ENCODE assay signal across 18 cellular contexts in the genomic region with DNA sequence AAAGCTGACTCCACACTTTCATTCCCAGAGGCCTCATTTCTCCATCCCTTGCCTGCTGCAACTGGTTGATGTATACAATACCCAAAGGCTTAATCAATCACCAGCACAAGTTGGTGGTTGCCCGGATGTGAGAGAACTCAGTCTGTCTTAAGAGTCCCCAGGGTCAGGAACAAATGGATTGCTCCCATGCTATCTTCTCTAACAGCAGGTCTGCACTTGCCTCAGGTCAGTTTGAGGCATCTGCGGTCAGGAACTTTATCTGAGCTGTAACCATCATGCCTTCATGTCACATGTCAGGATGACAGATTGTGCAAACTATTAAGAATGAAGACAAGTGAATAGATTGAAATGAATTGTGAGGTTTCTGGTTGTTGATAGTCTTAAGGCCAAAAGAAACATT. TPM values are rescaled to one million over a fixed set of nuclear protein-coding genes. Genes with fewer than 3 reads are reported as not detected.
DNase-seq lines count a peak whose midpoint lies in the region; ATAC-seq, FAIRE-seq and TF ChIP-seq lines count a peak whose summit lies in the region.
"Had no signal": no experiment of that assay in that cellular context is flagged by ENCODE, and none has a peak within 500 bp of the region (broad histone marks: within the 10 kb centered on the region; RNA-seq: fewer than 3 reads in every experiment).

No MANE protein-coding gene starts in this region.

- no peaks in the 10 kb centered on the region for H3K4me1 ChIP-seq in K562 (replicated peaks in 1 of 2; ENCODE audit: control insufficient read depth in 2 of 2, insufficient read depth in 2 of 2, low read length in 2 of 2)

- H2AFZ ChIP-seq in K562 (ENCODE audit: low read depth, low read length) = no peak overlapping the region

- TF ChIP-seq EP300 in K562 (IDR thresholded peaks at IDR 0.05; ENCODE audit: low read length) = peak; percentile 29; the same call in 1 of the 2 replicates

- DNase-seq in ELF-1 (ENCODE audit: low read depth, low spot score) = peak; percentile 67
- peak; percentile 97 for DNase-seq in OCI-M1 (lab: John Stamatoyannopoulos, UW)
- peak; percentile 15 to 45 (median 20) for DNase-seq in K562 (ENCODE audit: extremely low read depth in 1 of 4, low spot score in 3 of 4)
- DNase-seq in osteocyte (ENCODE audit: extremely low spot score, unreplicated experiment) = no peak
- no peak for DNase-seq in KBM-7
- DNase-seq: ACHN; CD4-positive, alpha-beta T cell; H7; NCI-H1417 treated with DMSO at 0.1 percent for 48 hours; NCI-H2081 treated with DMSO at 0.1 percent for 48 hours; NCI-H2227 treated with DMSO at 0.1 percent for 48 hours; NCI-H526 treated with DMSO at 0.1 percent for 48 hours; PC-3 had no signal

- whole genome bisulfite sequencing in K562 (ENCODE audit: insufficient coverage, low coverage, missing lambda C conversion rate) = 5% methylated on average over 2 of the region's 2 CpGs

- no peaks in the 10 kb centered on the region; a peak in 1 of 5 replicates for H3K27me3 ChIP-seq in K562 (ENCODE audit: control insufficient read depth in 2 of 2, insufficient read depth in 2 of 2, low read length in 2 of 2)

- H3K79me2 ChIP-seq in K562 (ENCODE audit: control insufficient read depth, insufficient read depth, low read length) = no peaks in the 10 kb centered on the region

- no peaks in the 10 kb centered on the region for H3K36me3 ChIP-seq in K562 (ENCODE audit: control insufficient read depth, insufficient read depth, low read length)

- H3K27me3 Mint-ChIP-seq in osteocyte (ENCODE audit: unreplicated experiment) = no peaks in the 10 kb centered on the region
- H3K27me3 Mint-ChIP-seq: CD4-positive, alpha-beta T cell had no signal

- H3K9me3 ChIP-seq in K562 (replicated peaks; ENCODE audit: control insufficient read depth, insufficient read depth, low read depth, low read length) = no peaks in the 10 kb centered on the region

- no peak overlapping the region for H3K4me3 ChIP-seq in K562

- no TSS peak for BruUV-seq in K562 (replicated peaks; lab: Mats Ljungman, UMichigan)

- FAIRE-seq in K562 (lab: Jason Lieb, UNC) = no peak

- H4K20me1 ChIP-seq in K562 (replicated peaks; ENCODE audit: control insufficient read depth, insufficient read depth, low read length) = no peaks in the 10 kb centered on the region

- no peaks in the 10 kb centered on the region for H3K9me3 Mint-ChIP-seq in osteocyte (ENCODE audit: unreplicated experiment)
- H3K9me3 Mint-ChIP-seq: CD4-positive, alpha-beta T cell had no signal

- intact Hi-C loops in K562 (cut with micrococcal nuclease) = no loop called here

- no peak for TF ChIP-seq RAD21 in K562 (CRISPR knock-in tag; conservative IDR thresholded peaks at IDR 0.05 in 1 of 2, IDR thresholded peaks at IDR 0.05 in 1 of 2)

- H3K27ac ChIP-seq in K562 (ENCODE audit: extremely low read depth, low read depth, low read length) = no peak overlapping the region

- H3K4me3 Mint-ChIP-seq in osteocyte (ENCODE audit: unreplicated experiment) = no peak overlapping the region
- H3K4me3 Mint-ChIP-seq: CD4-positive, alpha-beta T cell had no signal

- H3K27ac Mint-ChIP-seq in osteocyte (ENCODE audit: unreplicated experiment) = peak overlapping the region; percentile 25
- H3K27ac Mint-ChIP-seq: CD4-positive, alpha-beta T cell had no signal

- H3K36me3 Mint-ChIP-seq in osteocyte (ENCODE audit: unreplicated experiment) = no peaks in the 10 kb centered on the region

- no peak for TF ChIP-seq CTCF in K562 (IDR thresholded peaks at IDR 0.05 in 2 of 3, conservative IDR thresholded peaks at IDR 0.05 in 1 of 3; ENCODE audit: insufficient read depth in 2 of 3, low read depth in 1 of 3, low read length in 3 of 3)
- TF ChIP-seq CTCF in osteocyte (IDR thresholded peaks at IDR 0.05) = no peak

- peaks cover 82% of the 10 kb centered on the region for H3K4me1 Mint-ChIP-seq in osteocyte (ENCODE audit: unreplicated experiment)

- TF ChIP-seq POLR2A in K562 (conservative IDR thresholded peaks at IDR 0.05) = no peak

- H3K9me1 ChIP-seq in K562 (ENCODE audit: control insufficient read depth, insufficient read depth, low read length) = no peaks in the 10 kb centered on the region

- H3K4me2 ChIP-seq in K562 (ENCODE audit: insufficient read depth, low read length) = no peak overlapping the region

- POLR2A ChIA-PET in K562 (lab: Yijun Ruan, JAX) = no interaction called here

- ATAC-seq in K562 (peak; percentile 68), GM19328 (IDR thresholded peaks at IDR 0.05; ENCODE audit: unreplicated experiment) (no peak), GM18907 (IDR thresholded peaks at IDR 0.05; ENCODE audit: unreplicated experiment) (no peak)
- ATAC-seq: PC-3, Right ventricle myocardium inferior, SK-N-SH treated with all-trans-retinoic acid at 6 μM for 48 hours had no signal

- no peak overlapping the region for H3K9ac ChIP-seq in K562 (ENCODE audit: insufficient read depth in 1 of 2, low read depth in 2 of 2, low read length in 2 of 2)

- CTCF ChIA-PET in K562 (lab: Yijun Ruan, JAX; ENCODE audit: low intra/inter-chr PET ratio) = interaction anchor here (0.5 to 0.6 kb wide), 2 partner anchors 17 to 49 kb away, joined by 3 to 4 read pairs; no protein-coding TSS in a partner anchor

- in situ Hi-C loops in K562 (cut with MboI) = no loop called here
- in situ Hi-C loops in KBM-7 (cut with MboI; ENCODE audit: low pct_unique_long_range_greater_than_20kb, low sequenced_read_pairs) = no loop called here

TF ChIP-seq in K562, 482 proteins besides CTCF, POLR2A, EP300 and RAD21 (continues in another document):
- TF ChIP-seq RBM22 (IDR thresholded peaks at IDR 0.05; ENCODE audit: low read depth, low read length, poor library complexity, severe bottlenecking) (no peak), ZBTB11 (CRISPR knock-in tag; IDR thresholded peaks at IDR 0.05) (0 out of 6 replicates have a peak, but pooled peaks of 1 of the 3 experiments have one; percentile 25), TAL1 (IDR thresholded peaks at IDR 0.05) (peak; percentile 71)
- TF ChIP-seq, protein P1, sequence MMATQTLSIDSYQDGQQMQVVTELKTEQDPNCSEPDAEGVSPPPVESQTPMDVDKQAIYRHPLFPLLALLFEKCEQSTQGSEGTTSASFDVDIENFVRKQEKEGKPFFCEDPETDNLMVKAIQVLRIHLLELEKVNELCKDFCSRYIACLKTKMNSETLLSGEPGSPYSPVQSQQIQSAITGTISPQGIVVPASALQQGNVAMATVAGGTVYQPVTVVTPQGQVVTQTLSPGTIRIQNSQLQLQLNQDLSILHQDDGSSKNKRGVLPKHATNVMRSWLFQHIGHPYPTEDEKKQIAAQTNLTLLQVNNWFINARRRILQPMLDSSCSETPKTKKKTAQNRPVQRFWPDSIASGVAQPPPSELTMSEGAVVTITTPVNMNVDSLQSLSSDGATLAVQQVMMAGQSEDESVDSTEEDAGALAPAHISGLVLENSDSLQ (IDR thresholded peaks at IDR 0.05) = peak; percentile 72
- TF ChIP-seq, protein P2, sequence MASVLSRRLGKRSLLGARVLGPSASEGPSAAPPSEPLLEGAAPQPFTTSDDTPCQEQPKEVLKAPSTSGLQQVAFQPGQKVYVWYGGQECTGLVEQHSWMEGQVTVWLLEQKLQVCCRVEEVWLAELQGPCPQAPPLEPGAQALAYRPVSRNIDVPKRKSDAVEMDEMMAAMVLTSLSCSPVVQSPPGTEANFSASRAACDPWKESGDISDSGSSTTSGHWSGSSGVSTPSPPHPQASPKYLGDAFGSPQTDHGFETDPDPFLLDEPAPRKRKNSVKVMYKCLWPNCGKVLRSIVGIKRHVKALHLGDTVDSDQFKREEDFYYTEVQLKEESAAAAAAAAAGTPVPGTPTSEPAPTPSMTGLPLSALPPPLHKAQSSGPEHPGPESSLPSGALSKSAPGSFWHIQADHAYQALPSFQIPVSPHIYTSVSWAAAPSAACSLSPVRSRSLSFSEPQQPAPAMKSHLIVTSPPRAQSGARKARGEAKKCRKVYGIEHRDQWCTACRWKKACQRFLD (CRISPR knock-in tag; IDR thresholded peaks at IDR 0.05) = peak; percentile 53; the same call in 1 of the 2 replicates

RNA-seq across cellular contexts. Expression of gene BFSP2, which starts 56.1 kb away (rescaled TPM):
- not detected in 2 replicates for total RNA-seq in K562 (2011; cell fraction: chromatin; rRNA removed; ENCODE audit: low replicate concordance)
- not detected in 2 replicates for total RNA-seq in K562 (2011; cell fraction: nucleolus; rRNA removed)
- total RNA-seq in K562 (2011; cell fraction: nucleoplasm; rRNA removed) = not detected in 2 replicates
- total RNA-seq in K562 (2014; rRNA removed) = not detected in 2 replicates
- not detected in 2 replicates for total RNA-seq in K562 (2014; rRNA removed; fragmentation: Illumina TruSeq; extraction: Trizol)
- total RNA-seq in K562 (2015; rRNA removed; fragmentation: Illumina TruSeq; extraction: Trizol) = not detected in 2 replicates
- not detected in 2 replicates for total RNA-seq in K562 (2021)
- not detected in 2 replicates for polyA plus RNA-seq in K562 (2011; rRNA removed)
- not detected in 2 replicates for polyA plus RNA-seq in K562 (2011; cell fraction: cytosol; rRNA removed)
- not detected in 2 replicates for polyA plus RNA-seq in K562 (2011; cell fraction: nucleus; rRNA removed)
- polyA plus RNA-seq in K562 (2012) = not detected in 2 replicates
- polyA plus RNA-seq in K562 (2014; fragmentation: Illumina TruSeq; extraction: Trizol) = not detected in 2 replicates
- not detected for polyA plus RNA-seq in K562 (2014; fragmentation: Nextera tagmentation; extraction: Ambion mirVana)
- not detected in 2 replicates for polyA plus RNA-seq in K562 (2014; rRNA removed)
- not detected in 2 replicates for polyA minus RNA-seq in K562 (2011; rRNA and poly(A)+ RNA removed)
- polyA minus RNA-seq in K562 (2011; cell fraction: cytosol; rRNA and poly(A)+ RNA removed) = not detected in 2 replicates
- not detected in 2 replicates for polyA minus RNA-seq in K562 (2011; cell fraction: nucleus; rRNA and poly(A)+ RNA removed)
- not detected in 2 replicates for total RNA-seq in osteocyte
- total RNA-seq: CD4-positive, alpha-beta T cell; H7; LHCN-M2; PC-3; Right ventricle myocardium inferior had no signal

Comparison
In these comparisons a context has a peak if more than half of its experiments do, and no peak if none do; other contexts are left out.
1. DNase-seq: peak in ELF-1 (single experiment), OCI-M1 (single experiment) and K562 (4 of 4); none in osteocyte (single experiment) and KBM-7 (single experiment).